In the genomic region with DNA sequence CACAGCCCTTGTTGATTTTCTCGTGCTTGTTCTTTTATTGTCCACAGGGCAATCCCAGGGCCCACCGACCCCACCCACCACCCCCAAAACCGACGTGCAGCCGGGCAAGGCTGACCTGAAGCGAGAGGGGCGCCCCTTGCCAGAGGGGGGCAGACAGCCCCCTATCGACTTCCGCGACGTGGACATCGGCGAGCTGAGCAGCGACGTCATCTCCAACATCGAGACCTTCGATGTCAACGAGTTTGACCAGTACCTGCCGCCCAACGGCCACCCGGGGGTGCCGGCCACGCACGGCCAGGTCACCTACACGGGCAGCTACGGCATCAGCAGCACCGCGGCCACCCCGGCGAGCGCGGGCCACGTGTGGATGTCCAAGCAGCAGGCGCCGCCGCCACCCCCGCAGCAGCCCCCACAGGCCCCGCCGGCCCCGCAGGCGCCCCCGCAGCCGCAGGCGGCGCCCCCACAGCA, we compare ENCODE assay signal across 13 cellular contexts. TPM values are rescaled to one million over a fixed set of nuclear protein-coding genes. Genes with fewer than 3 reads are reported as not detected.
DNase-seq lines count a peak whose midpoint lies in the region; ATAC-seq and TF ChIP-seq lines count a peak whose summit lies in the region.
"Had no signal": no experiment of that assay in that cellular context is flagged by ENCODE, and none has a peak within 500 bp of the region (broad histone marks: within the 10 kb centered on the region; RNA-seq: fewer than 3 reads in every experiment).

No MANE protein-coding gene starts in this region.

- no peak overlapping the region for H4K5ac ChIP-seq in H9 (ENCODE audit: insufficient read length, low read depth, low read length)

- H3K4me1 ChIP-seq in H9 (ENCODE audit: insufficient read depth, low read length) (peaks cover 3% of the 10 kb centered on the region), skeletal muscle satellite cell (ENCODE audit: control insufficient read depth, insufficient read depth, low read length) (peaks cover 40% of the 10 kb centered on the region)

- H3K4me1 Mint-ChIP-seq in H9, result peaks cover 36 to 51% of the 10 kb centered on the region in 2 experiments

- peaks cover 16% of the 10 kb centered on the region for H3K27me3 ChIP-seq in H9 (ENCODE audit: insufficient read depth, low read length)
- no peaks in the 10 kb centered on the region for H3K27me3 ChIP-seq in brain microvascular endothelial cell (replicated peaks)
- H3K27me3 ChIP-seq in skeletal muscle satellite cell (ENCODE audit: control insufficient read depth, insufficient read depth, low read length), result no peaks in the 10 kb centered on the region
- H3K27me3 ChIP-seq: foreskin keratinocyte had no signal

- no peak overlapping the region for H2BK12ac ChIP-seq in H9 (ENCODE audit: insufficient read length, low read depth, low read length)

- no peak overlapping the region for H2BK20ac ChIP-seq in H9 (ENCODE audit: low read depth, low read length, poor library complexity, severe bottlenecking)

- H2BK15ac ChIP-seq in H9 (ENCODE audit: low read depth, low read length), result no peak overlapping the region

- H3K27ac Mint-ChIP-seq in H9, result no peak overlapping the region; a peak in 1 of 7 replicates

- H3K4me3 ChIP-seq in brain microvascular endothelial cell (ENCODE audit: low read depth, low read length) (peak overlapping the region; percentile 87), iPS-18c (ENCODE audit: insufficient read depth, low read depth, low read length) (peak overlapping the region; percentile 63), skeletal muscle satellite cell (ENCODE audit: low read length) (peak overlapping the region; percentile 86)

- H3K4me3 Mint-ChIP-seq in H9, result peak overlapping the region; percentile 81 to 98; a peak in 4 of 5 replicates
- H3K4me3 Mint-ChIP-seq: activated naive CD8-positive, alpha-beta T cell treated with anti-CD3 and anti-CD28 coated beads, Interleukin-2, amount 50 U/mL, for 24 hours had no signal

- H3K9me3 Mint-ChIP-seq in H9, result no peaks in the 10 kb centered on the region; a peak in 2 of 5 replicates

- H2AFZ ChIP-seq in H9 (ENCODE audit: low read length), result no peak overlapping the region

- H2BK5ac ChIP-seq in H9 (ENCODE audit: insufficient read length, low read length), result no peak overlapping the region

- peaks cover 55% of the 10 kb centered on the region for H3K27me3 Mint-ChIP-seq in H9 (ENCODE audit: low read depth)

- no peak overlapping the region for H3K27ac ChIP-seq in H9 (ENCODE audit: insufficient read length, low read depth, low read length)
- H3K27ac ChIP-seq in brain microvascular endothelial cell, result no peak overlapping the region
- H3K27ac ChIP-seq: foreskin keratinocyte, upper lobe of right lung had no signal

- H3K79me2 ChIP-seq in H9 (ENCODE audit: insufficient read depth, low read length), result no peaks in the 10 kb centered on the region

- no peak overlapping the region for H2BK120ac ChIP-seq in H9 (ENCODE audit: low read depth, low read length, poor library complexity, severe bottlenecking)

- H3K4me2 ChIP-seq in H9 (ENCODE audit: insufficient read depth, insufficient read length, low read length) (peak overlapping the region; percentile 84), skeletal muscle satellite cell (ENCODE audit: low read length) (peak overlapping the region; percentile 95)

- no peak overlapping the region for H2AK5ac ChIP-seq in H9 (ENCODE audit: insufficient read length, low read length)

- H3K79me1 ChIP-seq in H9 (ENCODE audit: insufficient read depth, low read depth, low read length, poor library complexity, severe bottlenecking), result no peaks in the 10 kb centered on the region

- no peak overlapping the region for H3T11ph ChIP-seq in H9 (ENCODE audit: low read length)

- ATAC-seq in HG03139 (IDR thresholded peaks at IDR 0.05; ENCODE audit: unreplicated experiment) (no peak), GM19397 (IDR thresholded peaks at IDR 0.05; ENCODE audit: unreplicated experiment) (no peak)
- ATAC-seq: activated naive CD8-positive, alpha-beta T cell treated with anti-CD3 and anti-CD28 coated beads, Interleukin-2, amount 50 U/mL, for 24 hours; foreskin keratinocyte; upper lobe of right lung had no signal

- H3K23me2 ChIP-seq in H9 (ENCODE audit: insufficient read length, low read depth, low read length, poor library complexity, severe bottlenecking), result peaks cover 34% of the 10 kb centered on the region

- no peak overlapping the region for H3K18ac ChIP-seq in H9 (ENCODE audit: insufficient read length, low read depth, low read length)

- no peak for DNase-seq in H9
- no peak for DNase-seq in brain microvascular endothelial cell
- no peak for DNase-seq in GF-D8 (lab: John Stamatoyannopoulos, UW)
- DNase-seq in stimulated activated CD4-positive, alpha-beta T cell treated with anti-CD3 and anti-CD28 coated beads, Interleukin-15, amount 100 ng/mL, for 24 hours, result no peak
- DNase-seq: activated naive CD8-positive, alpha-beta T cell treated with anti-CD3 and anti-CD28 coated beads, Interleukin-2, amount 50 U/mL, for 24 hours; foreskin keratinocyte; NCI-H446 treated with DMSO at 0.1 percent for 48 hours; stimulated activated CD4-positive, alpha-beta T cell treated with anti-CD3 and anti-CD28 coated beads, Interleukin-2, amount 100 ng/mL, for 24 hours; upper lobe of right lung had no signal

- in situ Hi-C loops in brain microvascular endothelial cell (cut with HindIII; ENCODE audit: low pct_ligation_motif_present, low sequenced_read_pairs), result no loop called here

- no CpG with 5 or more reads among the region's 45 CpGs for WGBS in H9 (ENCODE audit: extremely low coverage, insufficient read length, low lambda C conversion rate)

- TF ChIP-seq CTCF in H9 (conservative IDR thresholded peaks at IDR 0.05) (no peak), brain microvascular endothelial cell (IDR thresholded peaks at IDR 0.05; ENCODE audit: low read depth, low read length, missing control alignments) (no peak)

- peaks cover 7 to 15% (median 15%) of the 10 kb centered on the region in 3 experiments for H3K36me3 Mint-ChIP-seq in H9 (ENCODE audit: insufficient read depth in 1 of 3, low read depth in 3 of 3)

- H4K20me1 ChIP-seq in H9 (ENCODE audit: control insufficient read depth, insufficient read depth, insufficient read length), result no peaks in the 10 kb centered on the region

- H3K36me3 ChIP-seq in brain microvascular endothelial cell (replicated peaks) (peaks cover 16% of the 10 kb centered on the region), skeletal muscle satellite cell (ENCODE audit: insufficient read depth, low read length) (peaks cover 12% of the 10 kb centered on the region)
- H3K36me3 ChIP-seq: upper lobe of right lung had no signal

- H3K9ac ChIP-seq in H9 (ENCODE audit: extremely low read depth, insufficient read length, low read length) (no peak overlapping the region), skeletal muscle satellite cell (ENCODE audit: low read depth, low read length) (peak overlapping the region; percentile 72)

- H3K23ac ChIP-seq in H9 (ENCODE audit: insufficient read length, low read depth, low read length), result no peak overlapping the region

- H4K91ac ChIP-seq in H9 (ENCODE audit: insufficient read length, low read depth, low read length), result no peak overlapping the region

- H3K4ac ChIP-seq in H9 (ENCODE audit: low read depth, low read length), result no peak overlapping the region

- H3K14ac ChIP-seq in H9 (ENCODE audit: insufficient read depth, low read length), result no peak overlapping the region

- no peak overlapping the region for H3K56ac ChIP-seq in H9 (ENCODE audit: insufficient read length, low read depth, low read length)

- H3K9me3 ChIP-seq in H9 (ENCODE audit: control insufficient read depth, low read depth, low read length) (no peaks in the 10 kb centered on the region), iPS-18c (ENCODE audit: control insufficient read depth, insufficient read depth, low read length) (no peaks in the 10 kb centered on the region), skeletal muscle satellite cell (replicated peaks; ENCODE audit: low read length) (no peaks in the 10 kb centered on the region)
- H3K9me3 ChIP-seq: upper lobe of right lung had no signal

- no peak overlapping the region for H4K8ac ChIP-seq in H9 (replicated peaks; ENCODE audit: insufficient read length, low read depth, low read length)

RNA-seq across cellular contexts. Expression of gene SOX9, which starts 2.7 kb away (rescaled TPM):
- total RNA-seq in H9 (2021), result 1.2 and 1.3 TPM in 2 replicates
- 0.44 and 0.51 TPM in 2 replicates for total RNA-seq in skeletal muscle satellite cell (2012; rRNA removed)
